Comparison of ENCODE assay signal across 1 cellular context in the genomic region with DNA sequence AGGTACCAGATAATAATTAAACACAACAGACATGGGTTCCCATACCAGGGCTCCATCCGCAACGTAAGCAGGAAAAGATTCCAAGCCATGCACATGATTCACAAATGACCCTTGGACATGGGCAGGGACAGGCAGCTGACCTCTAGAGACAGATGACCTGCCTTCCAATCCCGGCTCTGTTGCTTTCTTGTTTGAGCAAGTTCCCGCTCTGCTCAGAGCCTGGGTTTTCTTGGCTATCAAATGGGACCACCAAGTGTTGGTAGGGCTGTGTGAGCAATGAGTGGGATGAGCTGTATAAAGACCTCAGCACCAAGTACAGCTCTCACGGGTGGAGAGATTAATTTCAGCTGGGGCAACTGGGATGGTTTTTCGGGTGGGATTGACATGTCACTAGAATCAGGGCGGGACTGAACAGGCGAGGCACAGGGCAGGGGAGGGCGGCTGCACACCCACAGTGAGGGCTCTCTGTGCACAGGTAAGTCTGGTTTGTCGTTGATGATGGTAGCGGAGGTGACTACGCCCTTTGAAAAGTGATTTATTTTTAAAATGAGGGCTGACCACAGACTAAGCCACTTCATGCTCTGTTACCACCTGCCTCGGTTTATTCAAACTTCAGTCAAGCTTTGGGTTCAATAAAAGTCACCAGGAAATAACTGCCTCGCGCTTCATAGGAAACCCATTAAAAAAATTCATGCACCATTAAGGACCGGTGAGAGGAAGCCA.
A peak's percentile ranks its signal among the peaks of the same experiment; 100 is the strongest.
TF ChIP-seq lines count a peak whose summit lies in the region.

No MANE protein-coding gene starts in this region.

TF ChIP-seq in HepG2, 621 proteins besides CTCF, POLR2A, EP300 and RAD21 (continued from another document and continues in another):
- TF ChIP-seq, protein P1, sequence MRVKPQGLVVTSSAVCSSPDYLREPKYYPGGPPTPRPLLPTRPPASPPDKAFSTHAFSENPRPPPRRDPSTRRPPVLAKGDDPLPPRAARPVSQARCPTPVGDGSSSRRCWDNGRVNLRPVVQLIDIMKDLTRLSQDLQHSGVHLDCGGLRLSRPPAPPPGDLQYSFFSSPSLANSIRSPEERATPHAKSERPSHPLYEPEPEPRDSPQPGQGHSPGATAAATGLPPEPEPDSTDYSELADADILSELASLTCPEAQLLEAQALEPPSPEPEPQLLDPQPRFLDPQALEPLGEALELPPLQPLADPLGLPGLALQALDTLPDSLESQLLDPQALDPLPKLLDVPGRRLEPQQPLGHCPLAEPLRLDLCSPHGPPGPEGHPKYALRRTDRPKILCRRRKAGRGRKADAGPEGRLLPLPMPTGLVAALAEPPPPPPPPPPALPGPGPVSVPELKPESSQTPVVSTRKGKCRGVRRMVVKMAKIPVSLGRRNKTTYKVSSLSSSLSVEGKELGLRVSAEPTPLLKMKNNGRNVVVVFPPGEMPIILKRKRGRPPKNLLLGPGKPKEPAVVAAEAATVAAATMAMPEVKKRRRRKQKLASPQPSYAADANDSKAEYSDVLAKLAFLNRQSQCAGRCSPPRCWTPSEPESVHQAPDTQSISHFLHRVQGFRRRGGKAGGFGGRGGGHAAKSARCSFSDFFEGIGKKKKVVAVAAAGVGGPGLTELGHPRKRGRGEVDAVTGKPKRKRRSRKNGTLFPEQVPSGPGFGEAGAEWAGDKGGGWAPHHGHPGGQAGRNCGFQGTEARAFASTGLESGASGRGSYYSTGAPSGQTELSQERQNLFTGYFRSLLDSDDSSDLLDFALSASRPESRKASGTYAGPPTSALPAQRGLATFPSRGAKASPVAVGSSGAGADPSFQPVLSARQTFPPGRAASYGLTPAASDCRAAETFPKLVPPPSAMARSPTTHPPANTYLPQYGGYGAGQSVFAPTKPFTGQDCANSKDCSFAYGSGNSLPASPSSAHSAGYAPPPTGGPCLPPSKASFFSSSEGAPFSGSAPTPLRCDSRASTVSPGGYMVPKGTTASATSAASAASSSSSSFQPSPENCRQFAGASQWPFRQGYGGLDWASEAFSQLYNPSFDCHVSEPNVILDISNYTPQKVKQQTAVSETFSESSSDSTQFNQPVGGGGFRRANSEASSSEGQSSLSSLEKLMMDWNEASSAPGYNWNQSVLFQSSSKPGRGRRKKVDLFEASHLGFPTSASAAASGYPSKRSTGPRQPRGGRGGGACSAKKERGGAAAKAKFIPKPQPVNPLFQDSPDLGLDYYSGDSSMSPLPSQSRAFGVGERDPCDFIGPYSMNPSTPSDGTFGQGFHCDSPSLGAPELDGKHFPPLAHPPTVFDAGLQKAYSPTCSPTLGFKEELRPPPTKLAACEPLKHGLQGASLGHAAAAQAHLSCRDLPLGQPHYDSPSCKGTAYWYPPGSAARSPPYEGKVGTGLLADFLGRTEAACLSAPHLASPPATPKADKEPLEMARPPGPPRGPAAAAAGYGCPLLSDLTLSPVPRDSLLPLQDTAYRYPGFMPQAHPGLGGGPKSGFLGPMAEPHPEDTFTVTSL (CRISPR knock-in tag; IDR thresholded peaks at IDR 0.05; ENCODE audit: borderline replicate concordance): no peak
- 0 out of 2 replicates have a peak, but pooled peaks have one; percentile 18 for TF ChIP-seq MED1 (CRISPR knock-in tag; IDR thresholded peaks at IDR 0.05)
- TF ChIP-seq ZNF580 (CRISPR knock-in tag; IDR thresholded peaks at IDR 0.05; ENCODE audit: borderline replicate concordance, low read depth): 0 out of 2 replicates have a peak, but pooled peaks have one; percentile 20
- peak; percentile 44 for TF ChIP-seq FOXA3 (CRISPR knock-in tag; IDR thresholded peaks at IDR 0.05)
- no peak for TF ChIP-seq ZNF451 (CRISPR knock-in tag; IDR thresholded peaks at IDR 0.05)
- TF ChIP-seq SOX5 (CRISPR knock-in tag; IDR thresholded peaks at IDR 0.05; ENCODE audit: borderline replicate concordance): peak; percentile 43; the same call in 1 of the 2 replicates
- no peak for TF ChIP-seq CREB3 (CRISPR knock-in tag; IDR thresholded peaks at IDR 0.05)
- no peak for TF ChIP-seq KDM5A (IDR thresholded peaks at IDR 0.05; ENCODE audit: borderline replicate concordance, low read length)
- TF ChIP-seq E2F1 (CRISPR knock-in tag; IDR thresholded peaks at IDR 0.05): no peak
- TF ChIP-seq ZUFSP (CRISPR knock-in tag; IDR thresholded peaks at IDR 0.05; ENCODE audit: borderline replicate concordance): no peak
- TF ChIP-seq ATF1 (CRISPR knock-in tag; IDR thresholded peaks at IDR 0.05): 0 out of 2 replicates have a peak, but pooled peaks have one; percentile 23
- TF ChIP-seq NONO (IDR thresholded peaks at IDR 0.05): no peak
- TF ChIP-seq NONO (CRISPR knock-in tag; conservative IDR thresholded peaks at IDR 0.05): no peak
- no peak for TF ChIP-seq ZNF432 (CRISPR knock-in tag; IDR thresholded peaks at IDR 0.05; ENCODE audit: borderline replicate concordance)
- no peak for TF ChIP-seq KLF6 (CRISPR knock-in tag; IDR thresholded peaks at IDR 0.05)
- 0 out of 2 replicates have a peak, but pooled peaks have one; percentile 47 for TF ChIP-seq ZNF792 (CRISPR knock-in tag; IDR thresholded peaks at IDR 0.05)
- no peak for TF ChIP-seq PHF8 (CRISPR knock-in tag; IDR thresholded peaks at IDR 0.05)
- no peak for TF ChIP-seq ETV6 (CRISPR knock-in tag; conservative IDR thresholded peaks at IDR 0.05)
- TF ChIP-seq TMF1 (CRISPR knock-in tag; IDR thresholded peaks at IDR 0.05; ENCODE audit: low read depth): no peak
- TF ChIP-seq, protein P2, sequence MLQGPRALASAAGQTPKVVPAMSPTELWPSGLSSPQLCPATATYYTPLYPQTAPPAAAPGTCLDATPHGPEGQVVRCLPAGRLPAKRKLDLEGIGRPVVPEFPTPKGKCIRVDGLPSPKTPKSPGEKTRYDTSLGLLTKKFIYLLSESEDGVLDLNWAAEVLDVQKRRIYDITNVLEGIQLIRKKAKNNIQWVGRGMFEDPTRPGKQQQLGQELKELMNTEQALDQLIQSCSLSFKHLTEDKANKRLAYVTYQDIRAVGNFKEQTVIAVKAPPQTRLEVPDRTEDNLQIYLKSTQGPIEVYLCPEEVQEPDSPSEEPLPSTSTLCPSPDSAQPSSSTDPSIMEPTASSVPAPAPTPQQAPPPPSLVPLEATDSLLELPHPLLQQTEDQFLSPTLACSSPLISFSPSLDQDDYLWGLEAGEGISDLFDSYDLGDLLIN (CRISPR knock-in tag; IDR thresholded peaks at IDR 0.05; ENCODE audit: borderline replicate concordance): no peak
- TF ChIP-seq CEBPB (IDR thresholded peaks at IDR 0.05; ENCODE audit: borderline replicate concordance, low read depth, low read length): no peak
- no peak for TF ChIP-seq MLLT10 (CRISPR knock-in tag; IDR thresholded peaks at IDR 0.05)
- no peak for TF ChIP-seq KIAA2018 (CRISPR knock-in tag; IDR thresholded peaks at IDR 0.05; ENCODE audit: borderline replicate concordance)
- no peak for TF ChIP-seq ARNT (IDR thresholded peaks at IDR 0.05)
- no peak for TF ChIP-seq ZSCAN20 (CRISPR knock-in tag; IDR thresholded peaks at IDR 0.05; ENCODE audit: borderline replicate concordance)
- TF ChIP-seq CHCHD3 (CRISPR knock-in tag; IDR thresholded peaks at IDR 0.05): no peak
- no peak for TF ChIP-seq HHEX (CRISPR knock-in tag; IDR thresholded peaks at IDR 0.05)
- no peak for TF ChIP-seq ELF4 (CRISPR knock-in tag; IDR thresholded peaks at IDR 0.05; ENCODE audit: borderline replicate concordance)
- no peak for TF ChIP-seq ZNF501 (CRISPR knock-in tag; IDR thresholded peaks at IDR 0.05)
- no peak for TF ChIP-seq ZNF235 (CRISPR knock-in tag; IDR thresholded peaks at IDR 0.05; ENCODE audit: borderline replicate concordance)
- TF ChIP-seq MEIS1 (CRISPR knock-in tag; IDR thresholded peaks at IDR 0.05; ENCODE audit: borderline replicate concordance): no peak
- no peak for TF ChIP-seq SP2 (CRISPR knock-in tag; IDR thresholded peaks at IDR 0.05)
- TF ChIP-seq ATF5 (CRISPR knock-in tag; IDR thresholded peaks at IDR 0.05; ENCODE audit: low read depth): no peak
- TF ChIP-seq NAIF1 (CRISPR knock-in tag; IDR thresholded peaks at IDR 0.05; ENCODE audit: borderline replicate concordance): no peak
